1 cellular context compared by ENCODE assay signal in the genomic region with DNA sequence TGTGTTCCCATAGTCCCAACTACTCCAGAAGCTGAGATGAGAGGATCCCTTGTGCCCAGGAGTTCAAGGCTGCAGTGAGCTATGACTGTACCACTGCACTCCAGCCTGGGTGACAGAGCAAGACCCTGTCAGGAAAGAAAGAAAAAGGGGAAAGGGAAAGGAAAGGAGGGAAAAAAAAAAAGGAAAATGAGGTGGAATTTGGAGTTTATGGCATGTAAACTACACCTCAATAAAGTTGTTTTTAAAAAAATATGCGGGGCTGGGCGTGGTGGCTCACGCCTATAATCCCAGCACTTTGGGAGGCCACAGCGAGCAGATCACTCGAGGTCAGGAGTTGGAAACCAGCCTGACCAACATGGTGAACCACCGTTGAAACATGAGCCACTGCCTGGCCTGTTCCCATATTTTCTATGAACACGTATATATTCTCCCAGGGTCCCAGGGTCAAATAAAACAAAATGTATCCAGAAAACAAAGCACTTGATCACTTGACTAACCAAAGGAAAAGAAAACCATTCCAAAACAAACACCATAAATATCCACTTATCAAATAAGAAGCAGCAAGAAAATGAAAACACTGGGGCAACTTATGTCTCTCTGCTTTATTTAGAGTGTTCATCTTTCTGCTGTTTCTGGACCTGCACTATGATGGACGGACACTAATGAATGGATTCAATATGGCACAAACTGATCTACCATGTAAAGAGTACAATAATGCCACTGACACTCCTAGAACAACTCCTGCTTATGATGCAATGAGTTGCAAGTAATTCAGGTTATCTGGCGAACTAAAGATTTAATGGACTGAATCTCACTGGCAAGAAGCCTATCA.
A peak's percentile ranks its signal among the peaks of the same experiment; 100 is the strongest.
TF ChIP-seq lines count a peak whose summit lies in the region.

No MANE protein-coding gene starts in this region.

TF ChIP-seq in HEK293, 187 proteins besides CTCF, POLR2A, EP300 and RAD21 (continued from another document):
- TF ChIP-seq, protein P1, sequence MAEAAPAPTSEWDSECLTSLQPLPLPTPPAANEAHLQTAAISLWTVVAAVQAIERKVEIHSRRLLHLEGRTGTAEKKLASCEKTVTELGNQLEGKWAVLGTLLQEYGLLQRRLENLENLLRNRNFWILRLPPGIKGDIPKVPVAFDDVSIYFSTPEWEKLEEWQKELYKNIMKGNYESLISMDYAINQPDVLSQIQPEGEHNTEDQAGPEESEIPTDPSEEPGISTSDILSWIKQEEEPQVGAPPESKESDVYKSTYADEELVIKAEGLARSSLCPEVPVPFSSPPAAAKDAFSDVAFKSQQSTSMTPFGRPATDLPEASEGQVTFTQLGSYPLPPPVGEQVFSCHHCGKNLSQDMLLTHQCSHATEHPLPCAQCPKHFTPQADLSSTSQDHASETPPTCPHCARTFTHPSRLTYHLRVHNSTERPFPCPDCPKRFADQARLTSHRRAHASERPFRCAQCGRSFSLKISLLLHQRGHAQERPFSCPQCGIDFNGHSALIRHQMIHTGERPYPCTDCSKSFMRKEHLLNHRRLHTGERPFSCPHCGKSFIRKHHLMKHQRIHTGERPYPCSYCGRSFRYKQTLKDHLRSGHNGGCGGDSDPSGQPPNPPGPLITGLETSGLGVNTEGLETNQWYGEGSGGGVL (tag by site-specific recombination; IDR thresholded peaks at IDR 0.05): no peak
- TF ChIP-seq ZNF548 (tag by site-specific recombination; IDR thresholded peaks at IDR 0.05) (no peak), ZNF544 (tag by site-specific recombination; IDR thresholded peaks at IDR 0.05) (no peak), ZNF10 (tag by site-specific recombination; IDR thresholded peaks at IDR 0.05) (no peak), KLF1 (tag by site-specific recombination; IDR thresholded peaks at IDR 0.05) (0 out of 2 replicates have a peak, but pooled peaks have one; percentile 35), ZNF302 (tag by site-specific recombination; IDR thresholded peaks at IDR 0.05; ENCODE audit: low read depth) (no peak), ZNF324 (tag by site-specific recombination; IDR thresholded peaks at IDR 0.05) (no peak), ZNF555 (tag by site-specific recombination; conservative IDR thresholded peaks at IDR 0.05) (no peak), SALL2 (tag by site-specific recombination; IDR thresholded peaks at IDR 0.05; ENCODE audit: borderline replicate concordance) (no peak), ZNF211 (tag by site-specific recombination; IDR thresholded peaks at IDR 0.05; ENCODE audit: low read depth) (no peak), ZBTB21 (tag by site-specific recombination; IDR thresholded peaks at IDR 0.05) (no peak), KLF16 (tag by site-specific recombination; IDR thresholded peaks at IDR 0.05) (no peak), ZFHX2 (tag by site-specific recombination; conservative IDR thresholded peaks at IDR 0.05) (no peak), ZNF768 (tag by site-specific recombination; IDR thresholded peaks at IDR 0.05) (no peak), ZNF37A (tag by site-specific recombination; IDR thresholded peaks at IDR 0.05) (no peak), YY2 (tag by site-specific recombination; IDR thresholded peaks at IDR 0.05) (0 out of 2 replicates have a peak, but pooled peaks have one; percentile 36), SCRT2 (tag by site-specific recombination; IDR thresholded peaks at IDR 0.05) (no peak), GFI1B (tag by site-specific recombination; IDR thresholded peaks at IDR 0.05) (no peak)
- TF ChIP-seq, protein P2, sequence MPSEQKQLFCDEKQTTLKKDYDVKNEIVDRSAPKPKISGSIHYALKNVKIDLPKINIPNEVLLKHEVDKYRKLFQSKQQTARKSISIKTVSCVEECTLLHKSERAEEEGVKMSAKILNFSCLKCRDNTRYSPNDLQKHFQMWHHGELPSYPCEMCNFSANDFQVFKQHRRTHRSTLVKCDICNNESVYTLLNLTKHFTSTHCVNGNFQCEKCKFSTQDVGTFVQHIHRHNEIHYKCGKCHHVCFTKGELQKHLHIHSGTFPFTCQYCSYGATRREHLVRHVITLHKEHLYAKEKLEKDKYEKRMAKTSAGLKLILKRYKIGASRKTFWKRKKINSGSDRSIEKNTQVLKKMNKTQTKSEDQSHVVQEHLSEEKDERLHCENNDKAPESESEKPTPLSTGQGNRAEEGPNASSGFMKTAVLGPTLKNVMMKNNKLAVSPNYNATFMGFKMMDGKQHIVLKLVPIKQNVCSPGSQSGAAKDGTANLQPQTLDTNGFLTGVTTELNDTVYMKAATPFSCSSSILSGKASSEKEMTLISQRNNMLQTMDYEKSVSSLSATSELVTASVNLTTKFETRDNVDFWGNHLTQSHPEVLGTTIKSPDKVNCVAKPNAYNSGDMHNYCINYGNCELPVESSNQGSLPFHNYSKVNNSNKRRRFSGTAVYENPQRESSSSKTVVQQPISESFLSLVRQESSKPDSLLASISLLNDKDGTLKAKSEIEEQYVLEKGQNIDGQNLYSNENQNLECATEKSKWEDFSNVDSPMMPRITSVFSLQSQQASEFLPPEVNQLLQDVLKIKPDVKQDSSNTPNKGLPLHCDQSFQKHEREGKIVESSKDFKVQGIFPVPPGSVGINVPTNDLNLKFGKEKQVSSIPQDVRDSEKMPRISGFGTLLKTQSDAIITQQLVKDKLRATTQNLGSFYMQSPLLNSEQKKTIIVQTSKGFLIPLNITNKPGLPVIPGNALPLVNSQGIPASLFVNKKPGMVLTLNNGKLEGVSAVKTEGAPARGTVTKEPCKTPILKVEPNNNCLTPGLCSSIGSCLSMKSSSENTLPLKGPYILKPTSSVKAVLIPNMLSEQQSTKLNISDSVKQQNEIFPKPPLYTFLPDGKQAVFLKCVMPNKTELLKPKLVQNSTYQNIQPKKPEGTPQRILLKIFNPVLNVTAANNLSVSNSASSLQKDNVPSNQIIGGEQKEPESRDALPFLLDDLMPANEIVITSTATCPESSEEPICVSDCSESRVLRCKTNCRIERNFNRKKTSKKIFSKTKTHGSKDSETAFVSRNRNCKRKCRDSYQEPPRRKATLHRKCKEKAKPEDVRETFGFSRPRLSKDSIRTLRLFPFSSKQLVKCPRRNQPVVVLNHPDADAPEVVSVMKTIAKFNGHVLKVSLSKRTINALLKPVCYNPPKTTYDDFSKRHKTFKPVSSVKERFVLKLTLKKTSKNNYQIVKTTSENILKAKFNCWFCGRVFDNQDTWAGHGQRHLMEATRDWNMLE (tag by site-specific recombination; conservative IDR thresholded peaks at IDR 0.05; ENCODE audit: low read depth): no peak
